Comparison of ENCODE assay signal across 8 cellular contexts in the genomic region with DNA sequence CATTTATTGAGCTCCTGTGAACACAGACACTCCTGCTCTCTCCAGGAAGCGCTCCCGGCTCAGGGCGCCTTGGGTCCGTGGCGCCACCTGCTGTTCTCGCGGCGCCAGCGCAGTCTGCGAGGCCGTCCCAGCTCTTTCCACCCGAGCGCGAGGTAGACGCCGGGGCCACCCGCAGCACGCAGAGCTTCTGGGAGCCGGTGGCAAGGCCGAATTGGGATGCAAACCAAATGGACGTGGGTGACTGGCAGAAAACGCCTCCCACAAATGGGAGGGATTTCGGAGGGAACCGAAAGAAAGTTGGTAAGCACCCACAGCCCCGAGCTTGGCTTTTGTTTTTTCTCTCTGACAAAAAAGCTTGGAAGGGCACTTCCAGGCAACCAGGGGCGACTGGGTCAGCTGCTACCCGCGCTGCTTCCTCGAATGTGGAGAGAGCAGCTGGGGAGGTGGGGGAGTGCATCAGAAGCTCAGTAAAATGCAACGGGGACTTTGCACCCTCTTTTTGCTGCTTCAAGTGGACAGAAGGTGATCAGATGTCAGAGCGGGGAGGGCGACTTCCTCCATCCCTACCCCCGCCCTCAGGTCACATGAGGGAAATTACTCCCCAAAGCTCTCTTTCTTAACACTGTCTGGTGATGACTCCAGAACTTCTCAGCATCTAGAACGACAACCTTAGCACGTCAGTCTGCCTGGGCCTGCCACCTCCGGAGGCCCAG. TPM values are rescaled to one million over a fixed set of nuclear protein-coding genes. Genes with fewer than 3 reads are reported as not detected.
DNase-seq lines count a peak whose midpoint lies in the region; ATAC-seq and TF ChIP-seq lines count a peak whose summit lies in the region.

No MANE protein-coding gene starts in this region.

- no peaks in the 10 kb centered on the region for H3K36me3 Mint-ChIP-seq in activated CD4-positive, alpha-beta T cell treated with anti-CD3 and anti-CD28 coated beads, Interleukin-2, amount 10 ng/mL, durations not matched to agents 24 days and 14 days (ENCODE audit: low read depth)

- ATAC-seq in GM18873 (IDR thresholded peaks at IDR 0.05; ENCODE audit: low FRiP score, unreplicated experiment) (peak; percentile 81), HG03175 (IDR thresholded peaks at IDR 0.05; ENCODE audit: unreplicated experiment) (peak; percentile 95), left lung (peak; percentile 99)

- no peaks in the 10 kb centered on the region for H3K9me3 ChIP-seq in left lung

- no peaks in the 10 kb centered on the region for H3K27me3 ChIP-seq in left lung

- TF ChIP-seq CTCF in left lung (IDR thresholded peaks at IDR 0.05) = peak; percentile 98 to 99

- H3K4me3 Mint-ChIP-seq in activated CD4-positive, alpha-beta T cell treated with anti-CD3 and anti-CD28 coated beads, Interleukin-2, amount 10 ng/mL, durations not matched to agents 24 days and 14 days = peak overlapping the region; percentile 80

- DNase-seq in AG20443 (ENCODE audit: low spot score) = peak; percentile 95
- peak; percentile 61 for DNase-seq in NCI-H460 (ENCODE audit: extremely low read depth, low read depth)
- peak; percentile 96 for DNase-seq in activated CD4-positive, alpha-beta T cell treated with anti-CD3 and anti-CD28 coated beads, Interleukin-2, amount 10 ng/mL, durations not matched to agents 24 days and 14 days
- DNase-seq in dedifferentiated amniotic fluid mesenchymal stem cell (ENCODE audit: extremely low spot score) = peak; percentile 66
- peak; percentile 89 to 98 for DNase-seq in left lung
- DNase-seq in stimulated activated CD4-positive, alpha-beta T cell treated with anti-CD3 and anti-CD28 coated beads, Interleukin-2, amount 100 ng/mL, for 4 hours (ENCODE audit: low read depth) = peak; percentile 73

- no peaks in the 10 kb centered on the region for H3K36me3 ChIP-seq in left lung

- H3K4me3 ChIP-seq in left lung = peak overlapping the region; percentile 29 to 42

- no peaks in the 10 kb centered on the region for H3K9me3 Mint-ChIP-seq in activated CD4-positive, alpha-beta T cell treated with anti-CD3 and anti-CD28 coated beads, Interleukin-2, amount 10 ng/mL, durations not matched to agents 24 days and 14 days

- peaks cover 10 to 58% of the 10 kb centered on the region in 2 donors for H3K4me1 ChIP-seq in left lung

- intact Hi-C loops in activated CD4-positive, alpha-beta T cell treated with anti-CD3 and anti-CD28 coated beads, Interleukin-2, amount 10 ng/mL, durations not matched to agents 24 days and 14 days (cut with micrococcal nuclease) = loop anchor here (1.0 to 5.0 kb wide), 4 partner anchors 10 to 376 kb away; partner anchors contain the start of gene ABCC11
- intact Hi-C loops in left lung (cut with DNase I) = loop anchor here in 1 of 2 donors (10.0 kb wide), 1 partner anchor 259 kb away; no protein-coding TSS in a partner anchor

- peak overlapping the region; percentile 66 to 91 for H3K27ac ChIP-seq in left lung

- peak overlapping the region; percentile 79 for H3K27ac Mint-ChIP-seq in activated CD4-positive, alpha-beta T cell treated with anti-CD3 and anti-CD28 coated beads, Interleukin-2, amount 10 ng/mL, durations not matched to agents 24 days and 14 days

- peaks cover 25% of the 10 kb centered on the region for H3K4me1 Mint-ChIP-seq in activated CD4-positive, alpha-beta T cell treated with anti-CD3 and anti-CD28 coated beads, Interleukin-2, amount 10 ng/mL, durations not matched to agents 24 days and 14 days

- H3K27me3 Mint-ChIP-seq in activated CD4-positive, alpha-beta T cell treated with anti-CD3 and anti-CD28 coated beads, Interleukin-2, amount 10 ng/mL, durations not matched to agents 24 days and 14 days = peaks cover 10% of the 10 kb centered on the region

RNA-seq across cellular contexts. Expression of gene N4BP1, which starts 13.5 kb away (rescaled TPM):
- total RNA-seq in NCI-H460 (2014; rRNA removed; shearing (Covaris generic)) = 15.0 and 17.7 TPM in 2 replicates
- 4.8 and 10.1 TPM in 2 replicates for polyA plus RNA-seq in NCI-H460 (2014; cell fraction: nucleus; rRNA removed)
- total RNA-seq in activated CD4-positive, alpha-beta T cell treated with anti-CD3 and anti-CD28 coated beads, Interleukin-2, amount 10 ng/mL, durations not matched to agents 24 days and 14 days = 41.8 and 44.4 TPM in 2 replicates
- 10 to 100 TPM; 41.0 to 54.6 TPM for total RNA-seq in left lung

Comparison
In these comparisons a context has a peak if more than half of its experiments do, and no peak if none do; other contexts are left out.
1. Peak in every context shown above with its lines: DNase-seq, ATAC-seq, H3K4me3 ChIP-seq and H3K27ac ChIP-seq.